In genomic region chr5:143203301-143203956, GRCh38 we compare ENCODE assay signal across 7 cellular contexts.
A peak's percentile ranks its signal among the peaks of the same experiment; 100 is the strongest.
DNase-seq lines count a peak whose midpoint lies in the region; ATAC-seq, FAIRE-seq and TF ChIP-seq lines count a peak whose summit lies in the region.
"Not testable (repeated sequence)": the region's sequence is repeated elsewhere in the genome, so short reads cannot be mapped to it uniquely, and the experiment has no call there.

No MANE protein-coding gene starts in this region.

- not testable (repeated sequence) for H4K20me1 ChIP-seq in K562 (replicated peaks; ENCODE audit: control insufficient read depth, insufficient read depth, low read length)

- not testable (repeated sequence) for TF ChIP-seq EP300 in K562 (IDR thresholded peaks at IDR 0.05; ENCODE audit: low read length)

- CTCF ChIA-PET in HEK293 (lab: Yijun Ruan, JAX) (interaction anchor here (0.6 kb wide), 1 partner anchor 622 kb away, joined by 3 read pairs; no protein-coding TSS in a partner anchor), MCF 10A (lab: Yijun Ruan, JAX) (interaction anchor here (0.6 to 1.0 kb wide), 2 partner anchors 17 to 304 kb away, joined by 3 read pairs; no protein-coding TSS in a partner anchor)
- CTCF ChIA-PET in Panc1 (lab: Charles Lee); K562 (lab: Yijun Ruan, JAX; ENCODE audit: low intra/inter-chr PET ratio): not testable (repeated sequence)

- not testable (repeated sequence) for H3K9me1 ChIP-seq in K562 (ENCODE audit: control insufficient read depth, insufficient read depth, low read length)

- H3K36me3 Mint-ChIP-seq in MCF 10A (ENCODE audit: insufficient read depth, unreplicated experiment): not testable (repeated sequence)
- H3K36me3 Mint-ChIP-seq in natural killer cell treated with Interleukin-12 subunit alpha and Interleukin-12 subunit beta and Interleukin-15 and Interleukin-18, amount 100 ng/mL, for 72 hours: peaks cover 21% of the 10 kb centered on the region

- BruUV-seq in Panc1 (replicated peaks; lab: Mats Ljungman, UMichigan): TSS peak; percentile 36
- BruUV-seq in K562 (replicated peaks; lab: Mats Ljungman, UMichigan); MCF 10A (replicated peaks; lab: Mats Ljungman, UMichigan): not testable (repeated sequence)

- not testable (repeated sequence) for TF ChIP-seq POLR2A in K562 (conservative IDR thresholded peaks at IDR 0.05)

- not testable (repeated sequence) for H3K4me2 ChIP-seq in K562 (ENCODE audit: insufficient read depth, low read length)

- not testable (repeated sequence) for H2AFZ ChIP-seq in K562 (ENCODE audit: low read depth, low read length)

- H3K9ac ChIP-seq in K562 (ENCODE audit: insufficient read depth in 1 of 2, low read depth in 2 of 2, low read length in 2 of 2): not testable (repeated sequence)

- not testable (repeated sequence) for H3K4me1 ChIP-seq in HEK293 (ENCODE audit: control insufficient read depth, insufficient read depth, low read length); Panc1 (ENCODE audit: control insufficient read depth, insufficient read depth, low read length)
- H3K4me1 ChIP-seq in K562 (replicated peaks in 1 of 2; ENCODE audit: control insufficient read depth in 2 of 2, insufficient read depth in 2 of 2, low read length in 2 of 2): peaks cover 20 to 40% of the 10 kb centered on the region in 2 experiments

- POLR2A ChIA-PET in HEK293 (lab: Yijun Ruan, JAX); Panc1 (lab: Charles Lee); K562 (lab: Yijun Ruan, JAX): not testable (repeated sequence)
- POLR2A ChIA-PET in MCF 10A (lab: Yijun Ruan, JAX): interaction anchor here (0.7 to 3.7 kb wide), 6 partner anchors 8 to 140 kb away, joined by 3 to 38 read pairs (median 18); no protein-coding TSS in a partner anchor

- peak overlapping the region; percentile 84 for H3K27ac Mint-ChIP-seq in MCF 10A (ENCODE audit: low read depth, unreplicated experiment)
- peak overlapping the region; percentile 54 to 81 for H3K27ac Mint-ChIP-seq in natural killer cell treated with Interleukin-12 subunit alpha and Interleukin-12 subunit beta and Interleukin-15 and Interleukin-18, amount 100 ng/mL, for 72 hours

- H3K36me3 ChIP-seq in HEK293 (ENCODE audit: control insufficient read depth in 2 of 2, insufficient read depth in 1 of 2, low read length in 2 of 2); Panc1 (ENCODE audit: control insufficient read depth, insufficient read depth, low read length); K562 (ENCODE audit: control insufficient read depth, insufficient read depth, low read length): not testable (repeated sequence)

- intact Hi-C loops in Panc1 (cut with micrococcal nuclease; ENCODE audit: unreplicated experiment): not testable (repeated sequence)
- intact Hi-C loops in K562 (cut with micrococcal nuclease) (loop anchor here (10.0 kb wide), 1 partner anchor 621 kb away; no protein-coding TSS in a partner anchor), MCF 10A (cut with micrococcal nuclease) (loop anchor here (5.0 to 10.0 kb wide), 3 partner anchors 59 to 279 kb away; no protein-coding TSS in a partner anchor)

- not testable (repeated sequence) for H3K4me3 Mint-ChIP-seq in MCF 10A (ENCODE audit: unreplicated experiment); natural killer cell treated with Interleukin-12 subunit alpha and Interleukin-12 subunit beta and Interleukin-15 and Interleukin-18, amount 100 ng/mL, for 72 hours

- in situ Hi-C loops in Panc1 (cut with HindIII; ENCODE audit: low pct_unique_long_range_greater_than_20kb, low sequenced_read_pairs); K562 (cut with MboI): not testable (repeated sequence)

- not testable (repeated sequence) for H3K27me3 ChIP-seq in Panc1 (ENCODE audit: control insufficient read depth, insufficient read depth, low read length); K562 (ENCODE audit: control insufficient read depth in 2 of 2, insufficient read depth in 2 of 2, low read length in 2 of 2)

- not testable (repeated sequence) for TF ChIP-seq CTCF in HEK293 (tag by site-specific recombination; IDR thresholded peaks at IDR 0.05); Panc1 (IDR thresholded peaks at IDR 0.05); K562 (IDR thresholded peaks at IDR 0.05 in 2 of 3, conservative IDR thresholded peaks at IDR 0.05 in 1 of 3; ENCODE audit: insufficient read depth in 2 of 3, low read depth in 1 of 3, low read length in 3 of 3); MCF 10A (IDR thresholded peaks at IDR 0.05; ENCODE audit: unreplicated experiment)

- not testable (repeated sequence) for H3K4me3 ChIP-seq in HEK293 (ENCODE audit: low read depth, low read length); Panc1 (ENCODE audit: low read depth in 2 of 2, low read length in 2 of 2); K562

- not testable (repeated sequence) for ATAC-seq in Panc1; K562; natural killer cell treated with Interleukin-12 subunit alpha and Interleukin-12 subunit beta and Interleukin-15 and Interleukin-18, amount 100 ng/mL, for 72 hours

- FAIRE-seq in K562 (lab: Jason Lieb, UNC): not testable (repeated sequence)

- H3K9me3 ChIP-seq in HEK293 (ENCODE audit: control insufficient read depth, insufficient read depth, low read depth, low read length); Panc1 (ENCODE audit: control insufficient read depth, insufficient read depth, low read depth, low read length); K562 (replicated peaks; ENCODE audit: control insufficient read depth, insufficient read depth, low read depth, low read length): not testable (repeated sequence)

- not testable (repeated sequence) for TF ChIP-seq RAD21 in K562 (CRISPR knock-in tag; conservative IDR thresholded peaks at IDR 0.05 in 1 of 2, IDR thresholded peaks at IDR 0.05 in 1 of 2)

- not testable (repeated sequence) for H3K27ac ChIP-seq in HEK293 (ENCODE audit: extremely low read depth, low read depth, low read length); Panc1 (ENCODE audit: low read length); K562 (ENCODE audit: extremely low read depth, low read depth, low read length)

- WGBS in K562 (ENCODE audit: insufficient coverage, low coverage, missing lambda C conversion rate): 75% methylated on average over 2 of the region's 4 CpGs

- not testable (repeated sequence) for H3K9me3 Mint-ChIP-seq in MCF 10A (ENCODE audit: unreplicated experiment); natural killer cell treated with Interleukin-12 subunit alpha and Interleukin-12 subunit beta and Interleukin-15 and Interleukin-18, amount 100 ng/mL, for 72 hours

- DNase-seq in EH (ENCODE audit: low read depth) (peak; percentile 59), M059J (ENCODE audit: low read depth) (peak; percentile 70)
- not testable (repeated sequence) for DNase-seq in Panc1 (ENCODE audit: low read depth, low spot score); K562 (ENCODE audit: extremely low read depth in 1 of 4, low spot score in 3 of 4); MCF 10A (ENCODE audit: unreplicated experiment); natural killer cell treated with Interleukin-12 subunit alpha and Interleukin-12 subunit beta and Interleukin-15 and Interleukin-18, amount 100 ng/mL, for 72 hours (ENCODE audit: low spot score)

- not testable (repeated sequence) for H3K27me3 Mint-ChIP-seq in MCF 10A (ENCODE audit: insufficient read depth, unreplicated experiment); natural killer cell treated with Interleukin-12 subunit alpha and Interleukin-12 subunit beta and Interleukin-15 and Interleukin-18, amount 100 ng/mL, for 72 hours

- H3K79me2 ChIP-seq in K562 (ENCODE audit: control insufficient read depth, insufficient read depth, low read length): not testable (repeated sequence)

- H3K4me1 Mint-ChIP-seq in MCF 10A (ENCODE audit: insufficient read depth, unreplicated experiment): peaks cover 56% of the 10 kb centered on the region
- peaks cover 63 to 76% of the 10 kb centered on the region in 2 donors for H3K4me1 Mint-ChIP-seq in natural killer cell treated with Interleukin-12 subunit alpha and Interleukin-12 subunit beta and Interleukin-15 and Interleukin-18, amount 100 ng/mL, for 72 hours (ENCODE audit: low read depth in 2 of 2)

TF ChIP-seq in HEK293, 187 proteins besides CTCF, POLR2A, EP300 and RAD21:
- TF ChIP-seq, protein P1, sequence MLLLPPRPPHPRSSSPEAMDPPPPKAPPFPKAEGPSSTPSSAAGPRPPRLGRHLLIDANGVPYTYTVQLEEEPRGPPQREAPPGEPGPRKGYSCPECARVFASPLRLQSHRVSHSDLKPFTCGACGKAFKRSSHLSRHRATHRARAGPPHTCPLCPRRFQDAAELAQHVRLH (tag by site-specific recombination; IDR thresholded peaks at IDR 0.05): peak; percentile 43; the same call in 1 of the 2 replicates
- peak; percentile 92 for TF ChIP-seq ZNF146 (tag by site-specific recombination; IDR thresholded peaks at IDR 0.05)

TF ChIP-seq in K562, 482 proteins besides CTCF, POLR2A, EP300 and RAD21:
- peak; percentile 78; the same call in 1 of the 2 replicates for TF ChIP-seq BCOR (IDR thresholded peaks at IDR 0.05)
- TF ChIP-seq KDM1A (IDR thresholded peaks at IDR 0.05): peak in 1 of 2 experiments; percentile 63; a peak in 2 of 4 replicates
- peak; percentile 52 for TF ChIP-seq ZNF146 (CRISPR knock-in tag; IDR thresholded peaks at IDR 0.05; ENCODE audit: unreplicated experiment)
